8 cellular contexts compared by ENCODE assay signal in the genomic region with DNA sequence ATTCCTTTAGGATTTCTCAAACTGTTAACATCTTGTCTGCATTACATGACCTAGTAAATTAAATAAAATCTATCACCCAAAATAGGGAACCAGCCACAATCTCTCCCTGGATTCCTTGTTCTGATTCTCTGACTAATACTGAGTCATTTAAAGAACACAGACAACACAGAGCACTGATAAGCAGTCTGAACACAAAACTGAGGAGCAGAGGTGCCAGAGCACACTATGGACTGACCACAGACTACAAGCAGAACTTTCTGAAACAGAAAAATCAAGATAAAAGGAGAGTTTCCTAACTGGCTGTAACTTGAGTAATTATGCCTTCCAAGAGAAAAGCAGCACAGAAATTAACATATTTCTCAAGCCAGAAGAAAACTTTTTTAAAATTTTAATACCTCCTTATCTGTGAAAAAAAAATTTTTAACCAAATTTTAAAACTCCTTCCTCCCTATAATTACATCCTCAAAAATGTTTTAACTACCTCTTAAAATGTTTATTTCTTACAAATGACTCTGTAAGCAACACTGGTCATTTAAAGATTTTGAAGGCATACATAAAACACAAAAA.
A peak's percentile ranks its signal among the peaks of the same experiment; 100 is the strongest.
DNase-seq lines count a peak whose midpoint lies in the region; ATAC-seq and TF ChIP-seq lines count a peak whose summit lies in the region.

No MANE protein-coding gene starts in this region.

- no peak for TF ChIP-seq POLR2A in HCT116 (IDR thresholded peaks at IDR 0.05; ENCODE audit: borderline replicate concordance, extremely low read depth, insufficient read depth, insufficient read length)

- BruUV-seq in HCT116 (replicated peaks; lab: Mats Ljungman, UMichigan): no TSS peak

- TF ChIP-seq RAD21 in HCT116 (IDR thresholded peaks at IDR 0.05; ENCODE audit: low read depth): no peak

- no peaks in the 10 kb centered on the region for H3K9me2 ChIP-seq in HCT116 (ENCODE audit: insufficient read depth)

- no peaks in the 10 kb centered on the region for H3K36me3 ChIP-seq in HCT116 (ENCODE audit: control insufficient read depth in 1 of 2, insufficient read depth in 2 of 2, low read length in 2 of 2)

- peak overlapping the region in 1 of 2 experiments; percentile 41; a peak in 3 of 4 replicates for H3K4me3 ChIP-seq in HCT116 (replicated peaks in 1 of 2; ENCODE audit: low read depth in 1 of 2, low read length in 2 of 2)

- H3K9me3 ChIP-seq in HCT116 (ENCODE audit: control insufficient read depth in 1 of 2, insufficient read depth in 1 of 2, low read depth in 1 of 2, low read length in 2 of 2): no peaks in the 10 kb centered on the region

- no peak overlapping the region for H3K4me3 Mint-ChIP-seq in stimulated activated effector memory CD8-positive, alpha-beta T cell treated with anti-CD3 and anti-CD28 coated beads, Interleukin-12 subunit alpha, Interleukin-12 subunit beta, amount 100 ng/mL, for 72 hours

- peak overlapping the region; percentile 38 for H3K9ac ChIP-seq in HCT116 (ENCODE audit: low read length)

- H3K36me3 Mint-ChIP-seq in stimulated activated effector memory CD8-positive, alpha-beta T cell treated with anti-CD3 and anti-CD28 coated beads, Interleukin-12 subunit alpha, Interleukin-12 subunit beta, amount 100 ng/mL, for 72 hours: peaks cover 7% of the 10 kb centered on the region

- H3K9me3 Mint-ChIP-seq in stimulated activated effector memory CD8-positive, alpha-beta T cell treated with anti-CD3 and anti-CD28 coated beads, Interleukin-12 subunit alpha, Interleukin-12 subunit beta, amount 100 ng/mL, for 72 hours: no peaks in the 10 kb centered on the region

- H3K4me1 ChIP-seq in HCT116 (ENCODE audit: control insufficient read depth in 1 of 2, insufficient read depth in 2 of 2, low read length in 2 of 2): peaks cover 25 to 30% of the 10 kb centered on the region in 2 experiments

- CTCF ChIA-PET in HCT116 (lab: Charles Lee): interaction anchor here (1.4 kb wide), 1 partner anchor 11 kb away, joined by 4 read pairs; no protein-coding TSS in a partner anchor

- H2AFZ ChIP-seq in HCT116 (ENCODE audit: low read depth, low read length, poor library complexity, severe bottlenecking): no peak overlapping the region

- H3K79me2 ChIP-seq in HCT116 (ENCODE audit: insufficient read depth, low read length): no peaks in the 10 kb centered on the region

- peak; percentile 90 for DNase-seq in ACHN
- DNase-seq in HCT116 (ENCODE audit: low read depth, low spot score): peak; percentile 79
- DNase-seq in T1000 (lab: John Stamatoyannopoulos, UW): peak; percentile 15
- DNase-seq in foreskin melanocyte: peak; percentile 68
- DNase-seq in stimulated activated effector memory CD8-positive, alpha-beta T cell treated with anti-CD3 and anti-CD28 coated beads, Interleukin-12 subunit alpha, Interleukin-12 subunit beta, amount 100 ng/mL, for 72 hours (ENCODE audit: low spot score in 2 of 2): no peak
- no peak for DNase-seq in activated gamma-delta T cell treated with Interleukin-2 at 50 U/mL for 16 hours
- DNase-seq in midbrain (lab: John Stamatoyannopoulos, UW): no peak

- peak overlapping the region; percentile 63; the same call in 1 of the 2 replicates for H3K27ac ChIP-seq in HCT116 (ENCODE audit: low read depth, low read length)

- H3K4me1 Mint-ChIP-seq in stimulated activated effector memory CD8-positive, alpha-beta T cell treated with anti-CD3 and anti-CD28 coated beads, Interleukin-12 subunit alpha, Interleukin-12 subunit beta, amount 100 ng/mL, for 72 hours: peaks cover 21% of the 10 kb centered on the region

- H3K27ac Mint-ChIP-seq in stimulated activated effector memory CD8-positive, alpha-beta T cell treated with anti-CD3 and anti-CD28 coated beads, Interleukin-12 subunit alpha, Interleukin-12 subunit beta, amount 100 ng/mL, for 72 hours: no peak overlapping the region

- in situ Hi-C loops in ACHN (cut with HindIII; ENCODE audit: low pct_ligation_motif_present, low pct_unique_long_range_greater_than_20kb, low sequenced_read_pairs): no loop called here

- no peaks in the 10 kb centered on the region; the same call in 1 of the 2 replicates for H4K20me1 ChIP-seq in HCT116 (ENCODE audit: insufficient read depth)

- no peaks in the 10 kb centered on the region for H3K27me3 ChIP-seq in HCT116 (ENCODE audit: insufficient read depth, low read length)

- RAD21 ChIA-PET in HCT116 (lab: Charles Lee; ENCODE audit: low non-redundant PET in 1 of 2, low total read pairs in 2 of 2, uncharacterized antibody in 2 of 2, unreplicated experiment in 2 of 2): no interaction called here

- POLR2A ChIA-PET in HCT116 (lab: Charles Lee): no interaction called here

- ATAC-seq in HCT116 (peak; percentile 78), HG02840 (IDR thresholded peaks at IDR 0.05; ENCODE audit: low FRiP score, unreplicated experiment) (no peak)
- ATAC-seq in stimulated activated effector memory CD8-positive, alpha-beta T cell treated with anti-CD3 and anti-CD28 coated beads, Interleukin-12 subunit alpha, Interleukin-12 subunit beta, amount 100 ng/mL, for 72 hours: peak; percentile 73

- TF ChIP-seq CTCF in HCT116 (IDR thresholded peaks at IDR 0.05 in 2 of 3, conservative IDR thresholded peaks at IDR 0.05 in 1 of 3; ENCODE audit: borderline replicate concordance in 1 of 3, insufficient read depth in 1 of 3, low read depth in 2 of 3, low read length in 2 of 3): no peak

- intact Hi-C loops in HCT116 (cut with micrococcal nuclease): no loop called here

- peak overlapping the region; percentile 71 for H3K4me2 ChIP-seq in HCT116 (ENCODE audit: low read length)

TF ChIP-seq in HCT116, 20 proteins besides CTCF, POLR2A, EP300 and RAD21 (continues in another document):
- TF ChIP-seq SP1 (IDR thresholded peaks at IDR 0.05; ENCODE audit: low read depth): peak; percentile 69
- TF ChIP-seq YY1 (IDR thresholded peaks at IDR 0.05; ENCODE audit: extremely low read depth, insufficient replicate concordance, low read depth, low read length): no peak
- no peak for TF ChIP-seq EZH2 (IDR thresholded peaks at IDR 0.05)
- no peak for TF ChIP-seq ZNF274 (IDR thresholded peaks at IDR 0.05; ENCODE audit: low read depth, low read length)
- TF ChIP-seq, protein P1, sequence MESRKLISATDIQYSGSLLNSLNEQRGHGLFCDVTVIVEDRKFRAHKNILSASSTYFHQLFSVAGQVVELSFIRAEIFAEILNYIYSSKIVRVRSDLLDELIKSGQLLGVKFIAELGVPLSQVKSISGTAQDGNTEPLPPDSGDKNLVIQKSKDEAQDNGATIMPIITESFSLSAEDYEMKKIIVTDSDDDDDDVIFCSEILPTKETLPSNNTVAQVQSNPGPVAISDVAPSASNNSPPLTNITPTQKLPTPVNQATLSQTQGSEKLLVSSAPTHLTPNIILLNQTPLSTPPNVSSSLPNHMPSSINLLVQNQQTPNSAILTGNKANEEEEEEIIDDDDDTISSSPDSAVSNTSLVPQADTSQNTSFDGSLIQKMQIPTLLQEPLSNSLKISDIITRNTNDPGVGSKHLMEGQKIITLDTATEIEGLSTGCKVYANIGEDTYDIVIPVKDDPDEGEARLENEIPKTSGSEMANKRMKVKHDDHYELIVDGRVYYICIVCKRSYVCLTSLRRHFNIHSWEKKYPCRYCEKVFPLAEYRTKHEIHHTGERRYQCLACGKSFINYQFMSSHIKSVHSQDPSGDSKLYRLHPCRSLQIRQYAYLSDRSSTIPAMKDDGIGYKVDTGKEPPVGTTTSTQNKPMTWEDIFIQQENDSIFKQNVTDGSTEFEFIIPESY (IDR thresholded peaks at IDR 0.05; ENCODE audit: extremely low read depth, insufficient replicate concordance, low read length): no peak
- no peak for TF ChIP-seq TCF7L2 (IDR thresholded peaks at IDR 0.05; ENCODE audit: borderline replicate concordance, extremely low read depth, insufficient read depth, insufficient read length)
- TF ChIP-seq EZH2phosphoT487 (IDR thresholded peaks at IDR 0.05; ENCODE audit: borderline replicate concordance): no peak
- peak; percentile 66 for TF ChIP-seq SIN3A (IDR thresholded peaks at IDR 0.05; ENCODE audit: low read depth)
- no peak for TF ChIP-seq ZFX (IDR thresholded peaks at IDR 0.05)
- peak; percentile 96 for TF ChIP-seq FOSL1 (IDR thresholded peaks at IDR 0.05; ENCODE audit: low read depth)
- TF ChIP-seq SRF (IDR thresholded peaks at IDR 0.05; ENCODE audit: low read depth): peak; percentile 72
- TF ChIP-seq, protein P2, sequence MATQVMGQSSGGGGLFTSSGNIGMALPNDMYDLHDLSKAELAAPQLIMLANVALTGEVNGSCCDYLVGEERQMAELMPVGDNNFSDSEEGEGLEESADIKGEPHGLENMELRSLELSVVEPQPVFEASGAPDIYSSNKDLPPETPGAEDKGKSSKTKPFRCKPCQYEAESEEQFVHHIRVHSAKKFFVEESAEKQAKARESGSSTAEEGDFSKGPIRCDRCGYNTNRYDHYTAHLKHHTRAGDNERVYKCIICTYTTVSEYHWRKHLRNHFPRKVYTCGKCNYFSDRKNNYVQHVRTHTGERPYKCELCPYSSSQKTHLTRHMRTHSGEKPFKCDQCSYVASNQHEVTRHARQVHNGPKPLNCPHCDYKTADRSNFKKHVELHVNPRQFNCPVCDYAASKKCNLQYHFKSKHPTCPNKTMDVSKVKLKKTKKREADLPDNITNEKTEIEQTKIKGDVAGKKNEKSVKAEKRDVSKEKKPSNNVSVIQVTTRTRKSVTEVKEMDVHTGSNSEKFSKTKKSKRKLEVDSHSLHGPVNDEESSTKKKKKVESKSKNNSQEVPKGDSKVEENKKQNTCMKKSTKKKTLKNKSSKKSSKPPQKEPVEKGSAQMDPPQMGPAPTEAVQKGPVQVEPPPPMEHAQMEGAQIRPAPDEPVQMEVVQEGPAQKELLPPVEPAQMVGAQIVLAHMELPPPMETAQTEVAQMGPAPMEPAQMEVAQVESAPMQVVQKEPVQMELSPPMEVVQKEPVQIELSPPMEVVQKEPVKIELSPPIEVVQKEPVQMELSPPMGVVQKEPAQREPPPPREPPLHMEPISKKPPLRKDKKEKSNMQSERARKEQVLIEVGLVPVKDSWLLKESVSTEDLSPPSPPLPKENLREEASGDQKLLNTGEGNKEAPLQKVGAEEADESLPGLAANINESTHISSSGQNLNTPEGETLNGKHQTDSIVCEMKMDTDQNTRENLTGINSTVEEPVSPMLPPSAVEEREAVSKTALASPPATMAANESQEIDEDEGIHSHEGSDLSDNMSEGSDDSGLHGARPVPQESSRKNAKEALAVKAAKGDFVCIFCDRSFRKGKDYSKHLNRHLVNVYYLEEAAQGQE (IDR thresholded peaks at IDR 0.05; ENCODE audit: low read depth): no peak
- TF ChIP-seq, protein P3, sequence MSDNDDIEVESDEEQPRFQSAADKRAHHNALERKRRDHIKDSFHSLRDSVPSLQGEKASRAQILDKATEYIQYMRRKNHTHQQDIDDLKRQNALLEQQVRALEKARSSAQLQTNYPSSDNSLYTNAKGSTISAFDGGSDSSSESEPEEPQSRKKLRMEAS (IDR thresholded peaks at IDR 0.05): peak; percentile 62
- TF ChIP-seq CEBPB (IDR thresholded peaks at IDR 0.05; ENCODE audit: low read depth): 0 out of 2 replicates have a peak, but pooled peaks have one; percentile 41
- TF ChIP-seq CBX3 (IDR thresholded peaks at IDR 0.05; ENCODE audit: low read depth): peak; percentile 84; the same call in 1 of the 2 replicates
- TF ChIP-seq ELF1 (IDR thresholded peaks at IDR 0.05; ENCODE audit: borderline replicate concordance, low read depth): no peak
- TF ChIP-seq EGR1 (IDR thresholded peaks at IDR 0.05; ENCODE audit: low read depth): no peak

Comparison
In these comparisons a context has a peak if more than half of its experiments do, and no peak if none do; other contexts are left out.
1. DNase-seq: peak in ACHN (single experiment), HCT116 (single experiment), T1000 (single experiment) and foreskin melanocyte (single experiment); none in stimulated activated effector memory CD8-positive, alpha-beta T cell treated with anti-CD3 and anti-CD28 coated beads, Interleukin-12 subunit alpha, Interleukin-12 subunit beta, amount 100 ng/mL, for 72 hours (0 of 2), activated gamma-delta T cell treated with Interleukin-2 at 50 U/mL for 16 hours (single experiment) and midbrain (single experiment).